ENCODE assay signal across 26 cellular contexts in genomic region chr4:17494833-17495232, GRCh38. TPM values are rescaled to one million over a fixed set of nuclear protein-coding genes. Genes with fewer than 3 reads are reported as not detected.
DNase-seq lines count a peak whose midpoint lies in the region; ATAC-seq and TF ChIP-seq lines count a peak whose summit lies in the region.
"Had no signal": no experiment of that assay in that cellular context is flagged by ENCODE, and none has a peak within 500 bp of the region (broad histone marks: within the 10 kb centered on the region; RNA-seq: fewer than 3 reads in every experiment).

No MANE protein-coding gene starts in this region.

- no peak for TF ChIP-seq CTCF in glutamatergic neuron (IDR thresholded peaks at IDR 0.05; ENCODE audit: partially characterized antibody, unreplicated experiment)

- peaks cover 21% of the 10 kb centered on the region for H3K4me1 Mint-ChIP-seq in activated T-cell treated with anti-CD3 and anti-CD28 coated beads, Interleukin-2, amount 50 U/mL, for 24 hours (ENCODE audit: low read depth)
- H3K4me1 Mint-ChIP-seq in glutamatergic neuron (ENCODE audit: low read depth, unreplicated experiment), result peaks cover 17% of the 10 kb centered on the region
- H3K4me1 Mint-ChIP-seq: activated CD8-positive, alpha-beta memory T cell treated with anti-CD3 and anti-CD28 coated beads, Interleukin-2, amount 10 ng/mL, durations not matched to agents 7 days and 5 days; immature natural killer cell had no signal

- no peaks in the 10 kb centered on the region for H3K9me3 Mint-ChIP-seq in activated T-cell treated with anti-CD3 and anti-CD28 coated beads, Interleukin-2, amount 50 U/mL, for 24 hours
- no peaks in the 10 kb centered on the region for H3K9me3 Mint-ChIP-seq in glutamatergic neuron (ENCODE audit: unreplicated experiment)
- H3K9me3 Mint-ChIP-seq: activated T-helper 17 cell treated with anti-CD3 and anti-CD28 coated beads, Interleukin-2, amount 50 U/mL, for 72 hours; H9; immature natural killer cell; mesothelial cell of epicardium; natural killer cell had no signal

- no peaks in the 10 kb centered on the region for H3K27me3 Mint-ChIP-seq in activated T-cell treated with anti-CD3 and anti-CD28 coated beads, Interleukin-2, amount 50 U/mL, for 24 hours
- peaks cover 2% of the 10 kb centered on the region for H3K27me3 Mint-ChIP-seq in glutamatergic neuron (ENCODE audit: unreplicated experiment)
- H3K27me3 Mint-ChIP-seq: activated CD8-positive, alpha-beta memory T cell treated with anti-CD3 and anti-CD28 coated beads, Interleukin-2, amount 10 ng/mL, durations not matched to agents 7 days and 5 days; activated T-helper 17 cell treated with anti-CD3 and anti-CD28 coated beads, Interleukin-2, amount 50 U/mL, for 72 hours had no signal

- H3K36me3 Mint-ChIP-seq in activated T-cell treated with anti-CD3 and anti-CD28 coated beads, Interleukin-2, amount 50 U/mL, for 24 hours (ENCODE audit: low read depth), result peaks cover 96% of the 10 kb centered on the region
- no peaks in the 10 kb centered on the region for H3K36me3 Mint-ChIP-seq in glutamatergic neuron (ENCODE audit: unreplicated experiment)

- H3K27ac ChIP-seq in angular gyrus (ENCODE audit: low read depth, low read length), result peak overlapping the region; percentile 69
- peak overlapping the region; percentile 76 for H3K27ac ChIP-seq in substantia nigra (ENCODE audit: low read depth, low read length, poor library complexity, severe bottlenecking)
- H3K27ac ChIP-seq: BLaER1, left ventricle myocardium inferior, upper lobe of left lung had no signal

- no peak for DNase-seq in activated T-cell treated with anti-CD3 and anti-CD28 coated beads, Interleukin-2, amount 50 U/mL, for 24 hours
- no peak for DNase-seq in activated T-cell treated with anti-CD3 and anti-CD28 coated beads, Interleukin-2, amount 50 U/mL, for 1 hour
- DNase-seq in glutamatergic neuron (no peak), substantia nigra (lab: John Stamatoyannopoulos, UW) (no peak), GF-D8 (lab: John Stamatoyannopoulos, UW) (no peak), RKO (ENCODE audit: low spot score) (no peak)
- DNase-seq: activated CD8-positive, alpha-beta memory T cell treated with anti-CD3 and anti-CD28 coated beads, Interleukin-2, amount 10 ng/mL, durations not matched to agents 7 days and 5 days; COR-L47; cortex of kidney; H9; immature natural killer cell; KBM-7; left ventricle myocardium inferior; MM.1S; natural killer cell; NCI-H1436 treated with DMSO at 0.1 percent for 48 hours; NCI-H524 treated with DMSO at 0.1 percent for 48 hours; RPMI8226; upper lobe of left lung had no signal

- no peak overlapping the region for H3K4me3 Mint-ChIP-seq in activated T-cell treated with anti-CD3 and anti-CD28 coated beads, Interleukin-2, amount 50 U/mL, for 24 hours
- no peak overlapping the region for H3K4me3 Mint-ChIP-seq in glutamatergic neuron (ENCODE audit: unreplicated experiment)
- H3K4me3 Mint-ChIP-seq: activated CD8-positive, alpha-beta memory T cell treated with anti-CD3 and anti-CD28 coated beads, Interleukin-2, amount 10 ng/mL, durations not matched to agents 7 days and 5 days; activated T-helper 17 cell treated with anti-CD3 and anti-CD28 coated beads, Interleukin-2, amount 50 U/mL, for 72 hours; immature natural killer cell; mesothelial cell of epicardium; natural killer cell had no signal

- peak overlapping the region; percentile 72 for H3K27ac Mint-ChIP-seq in activated T-cell treated with anti-CD3 and anti-CD28 coated beads, Interleukin-2, amount 50 U/mL, for 24 hours
- peak overlapping the region; percentile 1 for H3K27ac Mint-ChIP-seq in glutamatergic neuron (ENCODE audit: unreplicated experiment)
- H3K27ac Mint-ChIP-seq: activated CD8-positive, alpha-beta memory T cell treated with anti-CD3 and anti-CD28 coated beads, Interleukin-2, amount 10 ng/mL, durations not matched to agents 7 days and 5 days; activated T-helper 17 cell treated with anti-CD3 and anti-CD28 coated beads, Interleukin-2, amount 50 U/mL, for 72 hours; immature natural killer cell; mesothelial cell of epicardium; natural killer cell had no signal

- no peak for ATAC-seq in HG03378 (IDR thresholded peaks at IDR 0.05; ENCODE audit: unreplicated experiment)
- ATAC-seq: activated CD8-positive, alpha-beta memory T cell treated with anti-CD3 and anti-CD28 coated beads, Interleukin-2, amount 10 ng/mL, durations not matched to agents 7 days and 5 days; natural killer cell had no signal

RNA-seq across cellular contexts. Expression of gene QDPR, which starts 17.1 kb away (rescaled TPM):
- 31.6 TPM for total RNA-seq in glutamatergic neuron (ENCODE audit: unreplicated experiment)

RNA-seq across cellular contexts. Expression of gene CLRN2, which starts 20.1 kb away (rescaled TPM):
- not detected for total RNA-seq in glutamatergic neuron (ENCODE audit: unreplicated experiment)
- total RNA-seq: activated CD8-positive, alpha-beta memory T cell treated with anti-CD3 and anti-CD28 coated beads, Interleukin-2, amount 10 ng/mL, durations not matched to agents 7 days and 5 days; activated T-helper 17 cell treated with anti-CD3 and anti-CD28 coated beads, Interleukin-2, amount 50 U/mL, for 72 hours; Daoy; H9; left ventricle myocardium inferior; mesothelial cell of epicardium; natural killer cell; sciatic nerve; upper lobe of left lung had no signal
